9 cellular contexts compared by ENCODE assay signal in the genomic region with DNA sequence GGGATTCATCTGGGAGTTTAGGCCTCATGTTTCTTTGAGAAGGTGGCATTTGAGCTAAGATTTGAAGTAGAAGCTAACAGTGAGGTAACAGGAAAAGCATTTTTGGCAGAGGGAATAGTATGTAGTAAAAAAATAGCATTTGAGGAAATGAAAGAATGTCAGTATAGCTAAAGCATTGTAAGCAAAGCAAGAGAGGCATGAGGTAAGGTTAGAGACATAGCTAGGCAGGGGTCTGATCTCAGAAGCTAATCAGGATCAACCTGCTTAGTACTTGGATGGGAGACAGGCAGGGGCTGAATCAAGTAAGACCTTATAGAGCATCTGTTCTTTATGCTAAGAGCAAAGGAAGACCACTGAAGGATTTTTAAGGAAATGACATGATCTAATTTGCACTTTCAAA. TPM values are rescaled to one million over a fixed set of nuclear protein-coding genes. Genes with fewer than 3 reads are reported as not detected.
DNase-seq lines count a peak whose midpoint lies in the region; ATAC-seq lines count a peak whose summit lies in the region.
"Had no signal": no experiment of that assay in that cellular context is flagged by ENCODE, and none has a peak within 500 bp of the region (broad histone marks: within the 10 kb centered on the region; RNA-seq: fewer than 3 reads in every experiment).

No MANE protein-coding gene starts in this region.

- CTCF ChIA-PET in activated CD8-positive, alpha-beta memory T cell treated with anti-CD3 and anti-CD28 coated beads, Interleukin-2, amount 10 ng/mL, durations not matched to agents 7 days and 5 days (lab: Charles Lee) = interaction anchor here (6.3 kb wide), 1 partner anchor 17 kb away, joined by 83 read pairs; a partner anchor contains a TSS
- CTCF ChIA-PET in T-cell (lab: Charles Lee) = interaction anchor here in 1 of 2 donors (0.7 kb wide), 1 partner anchor 17 kb away, joined by 3 read pairs; a partner anchor contains a TSS

- H3K4me3 Mint-ChIP-seq in activated CD8-positive, alpha-beta memory T cell treated with anti-CD3 and anti-CD28 coated beads, Interleukin-2, amount 10 ng/mL, durations not matched to agents 7 days and 5 days = no peak overlapping the region
- H3K4me3 Mint-ChIP-seq in T-cell (no peak overlapping the region), immature natural killer cell (no peak overlapping the region)

- no peaks in the 10 kb centered on the region for H3K9me3 Mint-ChIP-seq in activated CD8-positive, alpha-beta memory T cell treated with anti-CD3 and anti-CD28 coated beads, Interleukin-2, amount 10 ng/mL, durations not matched to agents 7 days and 5 days (ENCODE audit: low read depth)
- H3K9me3 Mint-ChIP-seq in T-cell (no peaks in the 10 kb centered on the region), immature natural killer cell (no peaks in the 10 kb centered on the region)

- H3K27ac Mint-ChIP-seq in activated CD8-positive, alpha-beta memory T cell treated with anti-CD3 and anti-CD28 coated beads, Interleukin-2, amount 10 ng/mL, durations not matched to agents 7 days and 5 days = peak overlapping the region; percentile 22
- H3K27ac Mint-ChIP-seq in T-cell (peak overlapping the region; percentile 1 to 39), immature natural killer cell (peak overlapping the region in 5 of 6 donors; percentile 3 to 19 (median 10))

- H3K27me3 Mint-ChIP-seq in activated CD8-positive, alpha-beta memory T cell treated with anti-CD3 and anti-CD28 coated beads, Interleukin-2, amount 10 ng/mL, durations not matched to agents 7 days and 5 days = peaks cover 2% of the 10 kb centered on the region
- H3K27me3 Mint-ChIP-seq in T-cell (no peaks in the 10 kb centered on the region), immature natural killer cell (ENCODE audit: low read depth in 3 of 3) (peaks cover 5 to 13% (median 12%) of the 10 kb centered on the region in 3 donors)

- no peak for DNase-seq in activated CD8-positive, alpha-beta memory T cell treated with anti-CD3 and anti-CD28 coated beads, Interleukin-2, amount 10 ng/mL, durations not matched to agents 7 days and 5 days
- DNase-seq in activated CD8-positive, alpha-beta memory T cell treated with anti-CD3 and anti-CD28 coated beads, Interleukin-2, amount 50 U/mL, for 48 hours = no peak
- DNase-seq in T-cell = no peak
- no peak for DNase-seq in immature natural killer cell
- no peak for DNase-seq in iPS-NIHi11 (ENCODE audit: low spot score)
- no peak for DNase-seq in NK-92 (lab: John Stamatoyannopoulos, UW; ENCODE audit: unreplicated experiment)
- DNase-seq: ACHN, NCI-H1048 had no signal

- H3K4me1 Mint-ChIP-seq in activated CD8-positive, alpha-beta memory T cell treated with anti-CD3 and anti-CD28 coated beads, Interleukin-2, amount 10 ng/mL, durations not matched to agents 7 days and 5 days = peaks cover 32% of the 10 kb centered on the region
- peaks cover 29 to 31% (median 30%) of the 10 kb centered on the region in 3 donors for H3K4me1 Mint-ChIP-seq in T-cell
- peaks cover 21 to 29% of the 10 kb centered on the region in 2 donors for H3K4me1 Mint-ChIP-seq in immature natural killer cell

- POLR2A ChIA-PET in T-cell (lab: Charles Lee) = interaction anchor here (0.5 to 0.7 kb wide), 4 partner anchors 15 to 191 kb away, joined by 3 to 13 read pairs (median 6); no protein-coding TSS in a partner anchor

- H3K36me3 Mint-ChIP-seq in activated CD8-positive, alpha-beta memory T cell treated with anti-CD3 and anti-CD28 coated beads, Interleukin-2, amount 10 ng/mL, durations not matched to agents 7 days and 5 days = peaks cover 54% of the 10 kb centered on the region
- H3K36me3 Mint-ChIP-seq in T-cell (peaks cover 58% of the 10 kb centered on the region), immature natural killer cell (peaks cover 35 to 53% (median 41%) of the 10 kb centered on the region in 3 donors)

- no peak for ATAC-seq in activated CD8-positive, alpha-beta memory T cell treated with anti-CD3 and anti-CD28 coated beads, Interleukin-2, amount 10 ng/mL, durations not matched to agents 7 days and 5 days
- no peak for ATAC-seq in T-cell (replicated peaks in 1 of 4)

RNA-seq across cellular contexts. Expression of a gene that starts 4.0 kb away (rescaled TPM):
- 10 to 100 TPM; 31.1 to 37.0 TPM for total RNA-seq in activated CD8-positive, alpha-beta memory T cell treated with anti-CD3 and anti-CD28 coated beads, Interleukin-2, amount 10 ng/mL, durations not matched to agents 7 days and 5 days
- total RNA-seq in T-cell = 10 to 100 TPM; 24.5 to 42.0 (median 38.2) TPM
- polyA plus RNA-seq in immature natural killer cell = 10 to 100 TPM; 34.5 to 56.4 (median 45.6) TPM

RNA-seq across cellular contexts. Expression of a gene that starts 4.1 kb away (rescaled TPM):
- 10 to 100 TPM; 14.6 to 18.0 TPM for total RNA-seq in activated CD8-positive, alpha-beta memory T cell treated with anti-CD3 and anti-CD28 coated beads, Interleukin-2, amount 10 ng/mL, durations not matched to agents 7 days and 5 days
- total RNA-seq in T-cell = 10 to 100 TPM; 12.0 to 17.5 (median 13.4) TPM
- polyA plus RNA-seq in immature natural killer cell = 1 to 10 TPM; 4.7 to 9.4 (median 8.3) TPM

RNA-seq across cellular contexts. Expression of a gene that starts 17.5 kb away (rescaled TPM):
- total RNA-seq in activated CD8-positive, alpha-beta memory T cell treated with anti-CD3 and anti-CD28 coated beads, Interleukin-2, amount 10 ng/mL, durations not matched to agents 7 days and 5 days = 1 to 10 TPM; 2.8 to 4.1 TPM
- 1 to 10 TPM; 2.8 to 7.6 (median 6.3) TPM for total RNA-seq in T-cell
- 1 to 10 TPM in 2 of 3 donors, not detected in 1; 3.8 to 4.1 TPM for polyA plus RNA-seq in immature natural killer cell

RNA-seq across cellular contexts. Expression of a gene that starts 30.9 kb away (rescaled TPM):
- total RNA-seq in activated CD8-positive, alpha-beta memory T cell treated with anti-CD3 and anti-CD28 coated beads, Interleukin-2, amount 10 ng/mL, durations not matched to agents 7 days and 5 days = 10 to 100 TPM; 20.3 to 23.6 TPM
- total RNA-seq in T-cell = 10 to 100 TPM; 22.1 to 28.3 (median 26.8) TPM
- 10 to 100 TPM in 2 of 3 donors, 1 to 10 TPM in 1; 9.3 to 27.1 (median 10.5) TPM for polyA plus RNA-seq in immature natural killer cell

RNA-seq across cellular contexts. Expression of a gene that starts 57.7 kb away (rescaled TPM):
- total RNA-seq in activated CD8-positive, alpha-beta memory T cell treated with anti-CD3 and anti-CD28 coated beads, Interleukin-2, amount 10 ng/mL, durations not matched to agents 7 days and 5 days = 1 to 10 TPM; 1.1 to 1.4 TPM
- under 1 TPM in 1 of 5 donors, not detected in 4; 0.09 TPM for total RNA-seq in T-cell
- under 1 TPM; 0.40 to 0.93 (median 0.86) TPM for polyA plus RNA-seq in immature natural killer cell
- total RNA-seq: kidney epithelial cell had no signal
